8 cellular contexts compared by ENCODE assay signal in the genomic region with DNA sequence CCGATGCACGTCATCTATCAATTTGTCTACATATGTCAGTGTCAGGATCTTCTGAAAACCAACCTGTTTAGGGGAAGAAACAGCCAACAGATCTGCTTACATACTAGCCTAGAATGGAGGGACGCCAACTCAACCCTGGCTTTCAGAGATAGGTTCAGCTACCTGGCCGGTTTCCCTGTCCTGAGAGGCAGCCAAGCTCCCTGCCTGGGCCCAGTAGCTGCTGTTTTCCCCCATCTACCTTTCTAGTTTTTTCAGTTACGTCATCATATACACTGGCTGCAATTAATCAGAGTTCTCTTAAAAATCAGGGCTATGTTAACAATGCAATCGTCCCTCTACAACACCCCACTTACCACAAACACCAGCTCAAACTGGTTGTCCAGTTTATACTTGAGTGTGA. TPM values are rescaled to one million over a fixed set of nuclear protein-coding genes. Genes with fewer than 3 reads are reported as not detected.
DNase-seq lines count a peak whose midpoint lies in the region; ATAC-seq and TF ChIP-seq lines count a peak whose summit lies in the region.

No MANE protein-coding gene starts in this region.

- H3K79me2 ChIP-seq in PC-3 (ENCODE audit: low read length): peaks cover 58% of the 10 kb centered on the region

- H3K27me3 ChIP-seq in CD8-positive, alpha-beta memory T cell (ENCODE audit: insufficient read depth, low read length, poor library complexity, severe bottlenecking): no peaks in the 10 kb centered on the region
- H3K27me3 ChIP-seq in PC-3 (ENCODE audit: low read length): no peaks in the 10 kb centered on the region

- H3K9ac ChIP-seq in PC-3 (ENCODE audit: low read length): peak overlapping the region; percentile 97

- CTCF ChIA-PET in CD8-positive, alpha-beta memory T cell (lab: Charles Lee): interaction anchor here (1.2 to 2.2 kb wide), 2 partner anchors 15 kb away, joined by 3 to 8 read pairs; a partner anchor contains a TSS
- CTCF ChIA-PET in PC-3 (lab: Charles Lee): no interaction called here

- DNase-seq in CD8-positive, alpha-beta memory T cell: no peak
- DNase-seq in PC-3: no peak
- no peak for DNase-seq in epithelial cell of esophagus (ENCODE audit: low read depth)
- DNase-seq in osteocyte (ENCODE audit: extremely low spot score, unreplicated experiment): no peak
- DNase-seq in NCI-H1417 treated with DMSO at 0.1 percent for 48 hours (lab: John Stamatoyannopoulos, UW): no peak
- no peak for DNase-seq in UCSD-AML1 (lab: John Stamatoyannopoulos, UW; ENCODE audit: unreplicated experiment)

- no peaks in the 10 kb centered on the region for H3K9me3 ChIP-seq in CD8-positive, alpha-beta memory T cell (ENCODE audit: low read length)
- no peaks in the 10 kb centered on the region for H3K9me3 ChIP-seq in PC-3 (ENCODE audit: low read length)

- H3K4me3 Mint-ChIP-seq in CD8-positive, alpha-beta memory T cell: peak overlapping the region; percentile 85 to 98 (median 96)
- H3K4me3 Mint-ChIP-seq in osteocyte (ENCODE audit: unreplicated experiment): peak overlapping the region; percentile 96

- POLR2A ChIA-PET in CD8-positive, alpha-beta memory T cell (lab: Charles Lee): interaction anchor here (0.9 to 3.2 kb wide), 5 partner anchors 14 to 149 kb away, joined by 3 to 46 read pairs (median 3); a partner anchor contains a TSS
- POLR2A ChIA-PET in PC-3 (lab: Charles Lee; ENCODE audit: unreplicated experiment): no interaction called here

- no peaks in the 10 kb centered on the region for H3F3A ChIP-seq in PC-3 (ENCODE audit: low read length, unreplicated experiment)

- H3K27ac ChIP-seq in CD8-positive, alpha-beta memory T cell (ENCODE audit: low read depth, low read length): peak overlapping the region; percentile 97
- H3K27ac ChIP-seq in PC-3 (ENCODE audit: low read length): 0 out of 2 replicates have a peak overlapping the region, but pooled peaks have one; percentile 61

- peaks cover 47% of the 10 kb centered on the region for H3K36me3 ChIP-seq in CD8-positive, alpha-beta memory T cell (ENCODE audit: insufficient read depth, low read length)
- peaks cover 55% of the 10 kb centered on the region for H3K36me3 ChIP-seq in PC-3 (ENCODE audit: low read depth, low read length)

- peak overlapping the region; percentile 96 for H3K4me2 ChIP-seq in PC-3 (ENCODE audit: low read length)

- H3K4me1 ChIP-seq in CD8-positive, alpha-beta memory T cell (ENCODE audit: insufficient read depth, low read length): peaks cover 23% of the 10 kb centered on the region
- H3K4me1 ChIP-seq in PC-3 (ENCODE audit: insufficient read depth, low read length): peaks cover 10% of the 10 kb centered on the region

- H2AFZ ChIP-seq in PC-3 (ENCODE audit: low read length): no peak overlapping the region

- TSS peak; percentile 44 for BruUV-seq in PC-3 (replicated peaks; lab: Mats Ljungman, UMichigan)

- H3K27me3 Mint-ChIP-seq in CD8-positive, alpha-beta memory T cell: no peaks in the 10 kb centered on the region
- H3K27me3 Mint-ChIP-seq in osteocyte (ENCODE audit: unreplicated experiment): no peaks in the 10 kb centered on the region

- no peak for ATAC-seq in PC-3
- no peak for ATAC-seq in activated CD4-positive, CD25-positive, alpha-beta regulatory T cell treated with anti-CD3 and anti-CD28 coated beads, Interleukin-2, amount 50 U/mL, for 24 hours
- no peak for ATAC-seq in HG03432 (IDR thresholded peaks at IDR 0.05; ENCODE audit: unreplicated experiment)

- H4K20me1 ChIP-seq in PC-3 (ENCODE audit: low read length): peaks cover 5% of the 10 kb centered on the region; the same call in 1 of the 2 replicates

- H3K9me3 Mint-ChIP-seq in CD8-positive, alpha-beta memory T cell: no peaks in the 10 kb centered on the region
- no peaks in the 10 kb centered on the region for H3K9me3 Mint-ChIP-seq in osteocyte (ENCODE audit: unreplicated experiment)

- no peaks in the 10 kb centered on the region for H3K9me2 ChIP-seq in PC-3 (replicated peaks; ENCODE audit: low read length)

- peak overlapping the region; percentile 82 for H3K4me3 ChIP-seq in CD8-positive, alpha-beta memory T cell (ENCODE audit: low read length)
- H3K4me3 ChIP-seq in PC-3 (ENCODE audit: low read length) (peak overlapping the region; percentile 96), epithelial cell of esophagus (ENCODE audit: low read length) (peak overlapping the region; percentile 99)

- peaks cover 7 to 70% (median 23%) of the 10 kb centered on the region in 3 donors for H3K36me3 Mint-ChIP-seq in CD8-positive, alpha-beta memory T cell
- H3K36me3 Mint-ChIP-seq in osteocyte (ENCODE audit: unreplicated experiment): peaks cover 37% of the 10 kb centered on the region

- peaks cover 39 to 52% (median 48%) of the 10 kb centered on the region in 3 donors for H3K4me1 Mint-ChIP-seq in CD8-positive, alpha-beta memory T cell
- H3K4me1 Mint-ChIP-seq in osteocyte (ENCODE audit: unreplicated experiment): peaks cover 22% of the 10 kb centered on the region

- TF ChIP-seq CTCF in PC-3 (conservative IDR thresholded peaks at IDR 0.05; ENCODE audit: low read depth, low read length) (no peak), epithelial cell of esophagus (IDR thresholded peaks at IDR 0.05; ENCODE audit: insufficient read depth, low read depth, low read length, missing control alignments) (no peak), osteocyte (IDR thresholded peaks at IDR 0.05) (no peak)

- intact Hi-C loops in PC-3 (cut with micrococcal nuclease): loop anchor here (1.0 to 2.0 kb wide), 2 partner anchors 35 to 56 kb away; a partner anchor contains a TSS

- peak overlapping the region; percentile 92 to 100 (median 98) for H3K27ac Mint-ChIP-seq in CD8-positive, alpha-beta memory T cell
- peak overlapping the region; percentile 97 for H3K27ac Mint-ChIP-seq in osteocyte (ENCODE audit: unreplicated experiment)

RNA-seq across cellular contexts. Expression of a gene that starts 1.0 kb away (rescaled TPM):
- total RNA-seq in CD8-positive, alpha-beta memory T cell: 100 to 1,000 TPM; 157 TPM
- polyA plus RNA-seq in CD8-positive, alpha-beta memory T cell: 168 TPM
- total RNA-seq in PC-3 (2014; rRNA removed) (140 and 143 TPM in 2 replicates), osteocyte (106 and 107 TPM in 2 replicates)

RNA-seq across cellular contexts. Expression of a gene that starts 1.3 kb away (rescaled TPM):
- total RNA-seq in CD8-positive, alpha-beta memory T cell: 10 to 100 TPM; 40.3 to 42.4 TPM
- 16.3 TPM for polyA plus RNA-seq in CD8-positive, alpha-beta memory T cell
- 55.6 and 72.0 TPM in 2 replicates for total RNA-seq in PC-3 (2014; rRNA removed)
- total RNA-seq in osteocyte: 25.9 and 34.4 TPM in 2 replicates

RNA-seq across cellular contexts. Expression of a gene that starts 15.2 kb away (rescaled TPM):
- total RNA-seq in CD8-positive, alpha-beta memory T cell: 10 to 100 TPM; 10.6 to 11.3 TPM
- 13.0 TPM for polyA plus RNA-seq in CD8-positive, alpha-beta memory T cell
- total RNA-seq in PC-3 (2014; rRNA removed) (8.4 and 12.1 TPM in 2 replicates), osteocyte (10.6 and 11.6 TPM in 2 replicates)

RNA-seq across cellular contexts. Expression of a gene that starts 36.2 kb away (rescaled TPM):
- total RNA-seq in CD8-positive, alpha-beta memory T cell: 10 to 100 TPM; 40.0 to 42.4 TPM
- 59.6 TPM for polyA plus RNA-seq in CD8-positive, alpha-beta memory T cell
- total RNA-seq in PC-3 (2014; rRNA removed): 52.6 and 55.1 TPM in 2 replicates
- 11.2 and 15.2 TPM in 2 replicates for total RNA-seq in osteocyte

RNA-seq across cellular contexts. Expression of a gene that starts 56.1 kb away (rescaled TPM):
- total RNA-seq in CD8-positive, alpha-beta memory T cell: 10 to 100 TPM; 17.9 to 19.0 TPM
- polyA plus RNA-seq in CD8-positive, alpha-beta memory T cell: 14.2 TPM
- total RNA-seq in PC-3 (2014; rRNA removed) (17.0 and 24.3 TPM in 2 replicates), osteocyte (23.3 and 26.5 TPM in 2 replicates)
